In the genomic region with DNA sequence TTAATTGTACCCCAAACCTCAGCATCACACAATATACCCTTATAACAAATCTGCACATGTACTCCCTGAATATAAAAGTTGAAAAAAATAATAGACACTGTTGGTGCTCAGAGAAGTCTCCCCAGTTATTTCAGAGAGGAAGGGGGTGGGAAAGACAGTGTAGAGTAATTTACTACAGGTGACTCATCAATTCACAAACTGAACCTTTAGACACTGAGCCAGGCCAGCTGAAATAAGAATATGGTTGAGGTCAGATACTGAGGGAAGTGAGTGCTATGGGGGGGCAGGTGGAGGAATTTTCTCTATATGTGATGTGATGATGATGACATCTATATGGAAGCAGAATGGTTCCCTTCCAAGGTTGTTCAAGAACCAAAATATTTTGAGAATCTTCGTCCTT, we compare ENCODE assay signal across 33 cellular contexts. TPM values are rescaled to one million over a fixed set of nuclear protein-coding genes. Genes with fewer than 3 reads are reported as not detected.
DNase-seq lines count a peak whose midpoint lies in the region; ATAC-seq and TF ChIP-seq lines count a peak whose summit lies in the region.
"Had no signal": no experiment of that assay in that cellular context is flagged by ENCODE, and none has a peak within 500 bp of the region (broad histone marks: within the 10 kb centered on the region; RNA-seq: fewer than 3 reads in every experiment).

No MANE protein-coding gene starts in this region.

- no peaks in the 10 kb centered on the region for H3K79me2 ChIP-seq in GM23248 (ENCODE audit: insufficient read depth)
- H3K79me2 ChIP-seq in H9 (ENCODE audit: insufficient read depth, low read length): no peaks in the 10 kb centered on the region

- H3F3A ChIP-seq in GM23248 (ENCODE audit: insufficient read depth): no peaks in the 10 kb centered on the region

- no peak overlapping the region for H4K5ac ChIP-seq in H9 (ENCODE audit: insufficient read length, low read depth, low read length)

- in situ Hi-C loops in GM23248 (cut with MboI): no loop called here

- H3K27ac ChIP-seq in GM23248 (no peak overlapping the region), H9 (ENCODE audit: insufficient read length, low read depth, low read length) (no peak overlapping the region)
- H3K27ac ChIP-seq: C4-2B, dorsolateral prefrontal cortex, esophagus squamous epithelium, lower lobe of right lung, Peyer's patch, prostate gland, WERI-Rb-1 had no signal

- H3K27me3 ChIP-seq in GM23248 (replicated peaks; ENCODE audit: insufficient read depth) (no peaks in the 10 kb centered on the region), H9 (ENCODE audit: insufficient read depth, low read length) (peaks cover 6% of the 10 kb centered on the region; the same call in 1 of the 2 replicates)
- H3K27me3 ChIP-seq: dorsolateral prefrontal cortex, esophagus squamous epithelium, Peyer's patch had no signal

- H2BK12ac ChIP-seq in H9 (ENCODE audit: insufficient read length, low read depth, low read length): no peak overlapping the region

- H3K4me1 ChIP-seq in GM23248 (ENCODE audit: insufficient read depth): 0 out of 2 replicates have a peak, but pooled peaks cover 3% of the 10 kb centered on the region
- H3K4me1 ChIP-seq in H9 (ENCODE audit: insufficient read depth, low read length): no peaks in the 10 kb centered on the region
- H3K4me1 ChIP-seq: prostate gland had no signal

- H2AFZ ChIP-seq in GM23248 (no peak overlapping the region), H9 (ENCODE audit: low read length) (no peak overlapping the region)

- H3K4me3 ChIP-seq in GM23248 (no peak overlapping the region), fibroblast of mammary gland (ENCODE audit: control insufficient read depth, low read depth, low read length) (no peak overlapping the region)
- H3K4me3 ChIP-seq: dorsolateral prefrontal cortex, esophagus squamous epithelium, lower lobe of right lung, Peyer's patch, prostate gland had no signal

- no peak overlapping the region for H3K27ac Mint-ChIP-seq in H9
- H3K27ac Mint-ChIP-seq: activated CD4-positive, alpha-beta T cell treated with anti-CD3 and anti-CD28 coated beads, Interleukin-2, amount 10 ng/mL, durations not matched to agents 7 days and 5 days; naive B cell; type B pancreatic cell had no signal

- ATAC-seq in HG03521 (IDR thresholded peaks at IDR 0.05; ENCODE audit: unreplicated experiment): no peak
- ATAC-seq: lower lobe of right lung, sciatic nerve had no signal

- H3K4me2 ChIP-seq in GM23248 (ENCODE audit: unreplicated experiment): no peak overlapping the region
- H3K4me2 ChIP-seq in H9 (ENCODE audit: insufficient read depth, insufficient read length, low read length): no peak overlapping the region

- no peak overlapping the region for H3K4me3 Mint-ChIP-seq in H9
- H3K4me3 Mint-ChIP-seq: activated CD4-positive, alpha-beta T cell treated with anti-CD3 and anti-CD28 coated beads, Interleukin-2, amount 10 ng/mL, durations not matched to agents 7 days and 5 days; type B pancreatic cell had no signal

- H3K36me3 ChIP-seq in GM23248 (ENCODE audit: low read depth): no peaks in the 10 kb centered on the region
- H3K36me3 ChIP-seq: esophagus squamous epithelium, lower lobe of right lung, Peyer's patch, prostate gland, WERI-Rb-1 had no signal

- peaks cover 8% of the 10 kb centered on the region for H3K23me2 ChIP-seq in H9 (ENCODE audit: insufficient read length, low read depth, low read length, poor library complexity, severe bottlenecking)

- no peak overlapping the region for H3K18ac ChIP-seq in H9 (ENCODE audit: insufficient read length, low read depth, low read length)

- H3K23ac ChIP-seq in H9 (ENCODE audit: insufficient read length, low read depth, low read length): no peak overlapping the region

- no peaks in the 10 kb centered on the region for H3K79me1 ChIP-seq in H9 (ENCODE audit: insufficient read depth, low read depth, low read length, poor library complexity, severe bottlenecking)

- WGBS in GM23248 (ENCODE audit: low coverage in 1 of 2, low lambda C conversion rate in 2 of 2, missing lambda C conversion rate in 2 of 2), 2 experiments: 93 to 100% methylated on average over 1 of the region's 1 CpG
- WGBS in H9 (ENCODE audit: extremely low coverage, insufficient read length, low lambda C conversion rate): no CpG with 5 or more reads among the region's 1 CpG

- H3K4ac ChIP-seq in H9 (ENCODE audit: low read depth, low read length): no peak overlapping the region

- H3K9ac ChIP-seq in GM23248 (no peak overlapping the region), H9 (ENCODE audit: extremely low read depth, insufficient read length, low read length) (no peak overlapping the region)

- no peak overlapping the region for H3T11ph ChIP-seq in H9 (ENCODE audit: low read length)

- H3K9me3 Mint-ChIP-seq in H9: no peaks in the 10 kb centered on the region
- H3K9me3 Mint-ChIP-seq: naive B cell, type B pancreatic cell had no signal

- no peaks in the 10 kb centered on the region for H4K20me1 ChIP-seq in GM23248 (ENCODE audit: insufficient read depth)
- H4K20me1 ChIP-seq in H9 (ENCODE audit: control insufficient read depth, insufficient read depth, insufficient read length): no peaks in the 10 kb centered on the region

- no peak overlapping the region for H3K56ac ChIP-seq in H9 (ENCODE audit: insufficient read length, low read depth, low read length)

- no peak overlapping the region for H4K8ac ChIP-seq in H9 (replicated peaks; ENCODE audit: insufficient read length, low read depth, low read length)

- peaks cover 3% of the 10 kb centered on the region in 2 experiments; a peak in 1 of 4 replicates for H3K4me1 Mint-ChIP-seq in H9

- 0 out of 2 replicates have a peak, but pooled peaks cover 4% of the 10 kb centered on the region for H3K9me2 ChIP-seq in GM23248 (ENCODE audit: insufficient read depth)

- H4K91ac ChIP-seq in H9 (ENCODE audit: insufficient read length, low read depth, low read length): no peak overlapping the region

- H2BK15ac ChIP-seq in H9 (ENCODE audit: low read depth, low read length): no peak overlapping the region

- no peak overlapping the region for H2BK120ac ChIP-seq in H9 (ENCODE audit: low read depth, low read length, poor library complexity, severe bottlenecking)

- no peak overlapping the region for H3K14ac ChIP-seq in H9 (ENCODE audit: insufficient read depth, low read length)

- H3K27me3 Mint-ChIP-seq in H9 (ENCODE audit: low read depth): peaks cover 32% of the 10 kb centered on the region
- H3K27me3 Mint-ChIP-seq: activated CD4-positive, alpha-beta T cell treated with anti-CD3 and anti-CD28 coated beads, Interleukin-2, amount 10 ng/mL, durations not matched to agents 7 days and 5 days; naive B cell had no signal

- no peak overlapping the region for H2BK5ac ChIP-seq in H9 (ENCODE audit: insufficient read length, low read length)

- no peaks in the 10 kb centered on the region; a peak in 1 of 7 replicates for H3K36me3 Mint-ChIP-seq in H9 (ENCODE audit: insufficient read depth in 1 of 3, low read depth in 3 of 3)
- H3K36me3 Mint-ChIP-seq: naive B cell had no signal

- H2AK5ac ChIP-seq in H9 (ENCODE audit: insufficient read length, low read length): no peak overlapping the region

- no peak overlapping the region for H2BK20ac ChIP-seq in H9 (ENCODE audit: low read depth, low read length, poor library complexity, severe bottlenecking)

- DNase-seq in EL (peak; percentile 45), GM23248 (peak; percentile 9), NCI-H226 (peak; percentile 33), fibroblast of mammary gland (ENCODE audit: low read depth) (peak; percentile 44), H9 (no peak)
- no peak for DNase-seq in stimulated activated CD4-positive, alpha-beta T cell treated with anti-CD3 and anti-CD28 coated beads, Interleukin-4, amount 100 ng/mL, for 1 hour
- DNase-seq: activated CD4-positive, alpha-beta T cell treated with anti-CD3 and anti-CD28 coated beads, Interleukin-2, amount 10 ng/mL, durations not matched to agents 7 days and 5 days; activated naive CD4-positive, alpha-beta T cell; activated T-cell treated with anti-CD3 and anti-CD28 coated beads, Interleukin-2, amount 50 U/mL, for 48 hours; amniotic stem cell; DMS79; dorsolateral prefrontal cortex; esophagus squamous epithelium; GF-D8; KBM-7; lower lobe of right lung; midbrain; naive B cell; NCI-H2107; NCI-H446 treated with DMSO at 0.1 percent for 48 hours; NCI-H774; nucleus accumbens; Peyer's patch; SHP77 treated with DMSO at 0.1 percent for 48 hours; stimulated activated CD4-positive, alpha-beta T cell treated with anti-CD3 and anti-CD28 coated beads, Interleukin-4, amount 100 ng/mL, for 24 hours; SW 1271; T-helper 9 cell; WERI-Rb-1 had no signal

- TF ChIP-seq CTCF in fibroblast of mammary gland (conservative IDR thresholded peaks at IDR 0.05; ENCODE audit: control insufficient read depth, insufficient read depth, low read depth, low read length) (no peak), H9 (conservative IDR thresholded peaks at IDR 0.05) (no peak)

- H3K9me3 ChIP-seq in GM23248 (ENCODE audit: low read depth) (no peaks in the 10 kb centered on the region), H9 (ENCODE audit: control insufficient read depth, low read depth, low read length) (no peaks in the 10 kb centered on the region)
- H3K9me3 ChIP-seq: esophagus squamous epithelium, lower lobe of right lung, Peyer's patch, prostate gland had no signal

RNA-seq across cellular contexts. Expression of a gene that starts 50.1 kb away (rescaled TPM):
- 24.4 and 26.1 TPM in 2 replicates for total RNA-seq in GM23248 (2014; rRNA removed; shearing (Covaris generic))
- polyA plus RNA-seq in GM23248 (2016; fragmentation: Nextera tagmentation; extraction: Ambion mirVana): 50.5 and 50.7 TPM in 2 replicates
- total RNA-seq in H9 (2021): 56.1 and 58.8 TPM in 2 replicates

Comparison
In these comparisons a context has a peak if more than half of its experiments do, and no peak if none do; other contexts are left out.
1. DNase-seq: peak in EL (single experiment), GM23248 (single experiment), NCI-H226 (single experiment) and fibroblast of mammary gland (single experiment); none in stimulated activated CD4-positive, alpha-beta T cell treated with anti-CD3 and anti-CD28 coated beads, Interleukin-4, amount 100 ng/mL, for 1 hour (single experiment) and H9 (single experiment).